ENCODE assay signal across 8 cellular contexts in genomic region chr9:79571309-79572031, GRCh38. TPM values are rescaled to one million over a fixed set of nuclear protein-coding genes. Genes with fewer than 3 reads are reported as not detected.
DNase-seq lines count a peak whose midpoint lies in the region; ATAC-seq lines count a peak whose summit lies in the region.

Gene TLE4 (plus strand): TSS chr9:79571965. CDS start chr9:79572791, 826 bp downstream.

- DNase-seq in NCI-H1092 (lab: John Stamatoyannopoulos, UW) (peak; percentile 99), SKM-1 (lab: John Stamatoyannopoulos, UW; ENCODE audit: unreplicated experiment) (peak; percentile 94), glomerular endothelial cell (ENCODE audit: extremely low read depth, low read depth, low spot score) (peak; percentile 98), nucleus accumbens (lab: John Stamatoyannopoulos, UW) (peak; percentile 89 to 100 (median 100)), superior temporal gyrus (ENCODE audit: extremely low spot score) (peak; percentile 100)

- no peaks in the 10 kb centered on the region for H3K36me3 Mint-ChIP-seq in activated naive CD8-positive, alpha-beta T cell

- H3K4me3 ChIP-seq in GM08714 (ENCODE audit: low read length): peak within 1 kb of the TSS; percentile 93

- peaks cover 34% of the 10 kb centered on the region for H3K4me1 Mint-ChIP-seq in activated naive CD8-positive, alpha-beta T cell (ENCODE audit: low read depth)

- peaks cover 2% of the 10 kb centered on the region for H3K27me3 Mint-ChIP-seq in activated naive CD8-positive, alpha-beta T cell

- H3K27ac Mint-ChIP-seq in activated naive CD8-positive, alpha-beta T cell: no peak within 1 kb of the TSS

- H3K9me3 Mint-ChIP-seq in activated naive CD8-positive, alpha-beta T cell (ENCODE audit: low read depth): no peaks in the 10 kb centered on the region

- ATAC-seq in HG02610 (IDR thresholded peaks at IDR 0.05; ENCODE audit: unreplicated experiment): peak; percentile 90

- H3K4me3 Mint-ChIP-seq in activated naive CD8-positive, alpha-beta T cell: peak within 1 kb of the TSS; percentile 68

RNA-seq across cellular contexts. Expression of gene TLE4, which starts in this region (rescaled TPM):
- total RNA-seq in glomerular endothelial cell: 45.1 and 45.7 TPM in 2 replicates

Comparison
In these comparisons a context has a peak if more than half of its experiments do, and no peak if none do; other contexts are left out.
1. Peak in every context shown above with its lines: DNase-seq, ATAC-seq and H3K4me3 ChIP-seq.